ENCODE assay signal across 21 cellular contexts in genomic region chr1:15700510-15700909, GRCh38. TPM values are rescaled to one million over a fixed set of nuclear protein-coding genes. Genes with fewer than 3 reads are reported as not detected.
A peak's percentile ranks its signal among the peaks of the same experiment; 100 is the strongest.
DNase-seq lines count a peak whose midpoint lies in the region; TF ChIP-seq lines count a peak whose summit lies in the region.
"Had no signal": no experiment of that assay in that cellular context is flagged by ENCODE, and none has a peak within 500 bp of the region (broad histone marks: within the 10 kb centered on the region; RNA-seq: fewer than 3 reads in every experiment).

No MANE protein-coding gene starts in this region.

- H4K20me1 ChIP-seq in BLaER1 = peaks cover 89% of the 10 kb centered on the region

- H3K27me3 Mint-ChIP-seq in nephron (ENCODE audit: low read depth) = no peaks in the 10 kb centered on the region

- no peaks in the 10 kb centered on the region for H3K27me3 ChIP-seq in BLaER1
- H3K27me3 ChIP-seq in esophagus muscularis mucosa = no peaks in the 10 kb centered on the region

- H3K36me3 ChIP-seq in BLaER1 = peaks cover 45% of the 10 kb centered on the region
- peaks cover 0 to 16% (median 6%) of the 10 kb centered on the region in 4 donors for H3K36me3 ChIP-seq in esophagus muscularis mucosa

- H3K4me3 Mint-ChIP-seq in nephron = no peak overlapping the region
- H3K4me3 Mint-ChIP-seq: T-helper 1 cell treated with Interleukin-12 subunit alpha and Interleukin-12 subunit beta and Interleukin-4 antibody, amounts not matched to agents 30 μg/mL and 1 μg/mL, for 36 hours had no signal

- peaks cover 46% of the 10 kb centered on the region for H3K4me1 Mint-ChIP-seq in nephron

- peak overlapping the region; percentile 71 for H3K4me2 ChIP-seq in BLaER1

- WGBS in esophagus muscularis mucosa = 59% methylated on average over 6 of the region's 6 CpGs

- no peaks in the 10 kb centered on the region for H3K9me3 Mint-ChIP-seq in nephron
- H3K9me3 Mint-ChIP-seq: T-helper 1 cell treated with Interleukin-12 subunit alpha and Interleukin-12 subunit beta and Interleukin-4 antibody, amounts not matched to agents 30 μg/mL and 1 μg/mL, for 36 hours had no signal

- H3K27ac ChIP-seq in BLaER1 = peak overlapping the region; percentile 33; the same call in 1 of the 2 replicates
- peak overlapping the region in 3 of 4 donors; percentile 11 to 57 (median 32) for H3K27ac ChIP-seq in esophagus muscularis mucosa (replicated peaks in 1 of 4)
- H3K27ac ChIP-seq: WERI-Rb-1 had no signal

- H3K4me1 ChIP-seq in BLaER1 (peaks cover 42% of the 10 kb centered on the region), esophagus muscularis mucosa (peaks cover 48 to 82% (median 69%) of the 10 kb centered on the region in 4 donors)

- H3K36me3 Mint-ChIP-seq in nephron (ENCODE audit: low read depth) = peaks cover 14% of the 10 kb centered on the region

- intact Hi-C loops in esophagus muscularis mucosa (cut with DNase I) = no loop called here

- in situ Hi-C loops in KBM-7 (cut with MboI; ENCODE audit: low pct_unique_long_range_greater_than_20kb, low sequenced_read_pairs) = no loop called here

- no peak for TF ChIP-seq EP300 in esophagus muscularis mucosa (IDR thresholded peaks at IDR 0.05)

- H3K9me3 ChIP-seq in BLaER1 = no peaks in the 10 kb centered on the region
- H3K9me3 ChIP-seq in esophagus muscularis mucosa = no peaks in the 10 kb centered on the region

- DNase-seq in NCI-H226 (peak; percentile 5), esophagus muscularis mucosa (ENCODE audit: extremely low spot score) (no peak), KBM-7 (no peak), NCI-H2196 treated with DMSO at 0.1 percent for 48 hours (lab: John Stamatoyannopoulos, UW; ENCODE audit: unreplicated experiment) (no peak), GM20000 (ENCODE audit: low spot score) (no peak)
- DNase-seq in activated CD8-positive, alpha-beta memory T cell treated with anti-CD3 and anti-CD28 coated beads, Interleukin-2, amount 50 U/mL, for 48 hours = no peak
- DNase-seq: activated gamma-delta T cell; DMS 273 treated with DMSO at 0.1 percent for 48 hours; erythroblast; mesendoderm; MM.1S; NCI-H1694 treated with DMSO at 0.1 percent for 48 hours; nucleus accumbens; SHP77 treated with DMSO at 0.1 percent for 48 hours; stimulated activated CD4-positive, alpha-beta T cell treated with anti-CD3 and anti-CD28 coated beads, Interleukin-1b, Interleukin-23, amount 100 ng/mL, for 48 hours; WERI-Rb-1 had no signal

- TF ChIP-seq CTCF in esophagus muscularis mucosa (IDR thresholded peaks at IDR 0.05) = no peak
- no peak for TF ChIP-seq CTCF in nephron (IDR thresholded peaks at IDR 0.05; ENCODE audit: unreplicated experiment in 3 of 3)
- TF ChIP-seq CTCF in GM20000 (IDR thresholded peaks at IDR 0.05; ENCODE audit: extremely low read depth, missing control alignments) = no peak

- peak overlapping the region; percentile 35 to 78 (median 76) for H3K27ac Mint-ChIP-seq in nephron
- H3K27ac Mint-ChIP-seq: T-helper 1 cell treated with Interleukin-12 subunit alpha and Interleukin-12 subunit beta and Interleukin-4 antibody, amounts not matched to agents 30 μg/mL and 1 μg/mL, for 36 hours had no signal

- H3K4me3 ChIP-seq in BLaER1 (no peak overlapping the region), esophagus muscularis mucosa (no peak overlapping the region)

- 0 out of 2 replicates have a peak overlapping the region, but pooled peaks have one; percentile 30 for H3K9ac ChIP-seq in BLaER1

- no peak for TF ChIP-seq POLR2A in esophagus muscularis mucosa (IDR thresholded peaks at IDR 0.05; ENCODE audit: low read depth)

RNA-seq across cellular contexts. Expression of gene PLEKHM2, which starts 16.4 kb away (rescaled TPM):
- total RNA-seq in esophagus muscularis mucosa = 10 to 100 TPM; 44.4 to 68.2 (median 55.2) TPM

RNA-seq across cellular contexts. Expression of gene SLC25A34, which starts 35.5 kb away (rescaled TPM):
- under 1 TPM; 0.66 to 0.97 (median 0.76) TPM for total RNA-seq in esophagus muscularis mucosa

RNA-seq across cellular contexts. Expression of gene TMEM82, which starts 41.8 kb away (rescaled TPM):
- total RNA-seq in esophagus muscularis mucosa = not detected
- total RNA-seq: activated CD8-positive, alpha-beta memory T cell treated with anti-CD3 and anti-CD28 coated beads for 36 hours; NCI-H460 had no signal

RNA-seq across cellular contexts. Expression of gene FBLIM1, which starts 58.1 kb away (rescaled TPM):
- 100 to 1,000 TPM in 1 of 4 donors, 10 to 100 TPM in 3; 44.9 to 115 (median 71.8) TPM for total RNA-seq in esophagus muscularis mucosa
- total RNA-seq: activated CD8-positive, alpha-beta memory T cell treated with anti-CD3 and anti-CD28 coated beads for 36 hours had no signal
